1 cellular context compared by ENCODE assay signal in the genomic region with DNA sequence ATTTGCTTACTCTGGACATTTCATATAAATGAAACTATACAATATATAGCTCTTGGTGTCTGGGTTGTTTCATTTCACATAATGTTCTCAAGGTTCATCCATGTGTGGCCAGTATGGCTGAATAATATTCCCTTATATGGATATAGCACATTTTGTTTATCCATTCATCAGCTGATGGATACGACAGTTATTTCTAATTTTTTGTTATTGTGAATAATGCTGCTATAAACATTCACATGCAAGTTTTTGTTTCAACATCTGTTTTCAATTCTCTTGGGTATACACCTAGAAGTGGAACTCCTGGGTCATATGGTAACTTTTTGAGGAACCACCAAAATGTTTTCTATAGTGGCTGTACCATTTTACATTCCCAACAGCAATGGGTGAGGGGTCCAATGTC.
A peak's percentile ranks its signal among the peaks of the same experiment; 100 is the strongest.
TF ChIP-seq lines count a peak whose summit lies in the region.

No MANE protein-coding gene starts in this region.

TF ChIP-seq in GM12878, 131 proteins besides CTCF, POLR2A, EP300 and RAD21 (continued from another document):
- TF ChIP-seq, protein P1, sequence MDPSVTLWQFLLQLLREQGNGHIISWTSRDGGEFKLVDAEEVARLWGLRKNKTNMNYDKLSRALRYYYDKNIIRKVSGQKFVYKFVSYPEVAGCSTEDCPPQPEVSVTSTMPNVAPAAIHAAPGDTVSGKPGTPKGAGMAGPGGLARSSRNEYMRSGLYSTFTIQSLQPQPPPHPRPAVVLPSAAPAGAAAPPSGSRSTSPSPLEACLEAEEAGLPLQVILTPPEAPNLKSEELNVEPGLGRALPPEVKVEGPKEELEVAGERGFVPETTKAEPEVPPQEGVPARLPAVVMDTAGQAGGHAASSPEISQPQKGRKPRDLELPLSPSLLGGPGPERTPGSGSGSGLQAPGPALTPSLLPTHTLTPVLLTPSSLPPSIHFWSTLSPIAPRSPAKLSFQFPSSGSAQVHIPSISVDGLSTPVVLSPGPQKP (IDR thresholded peaks at IDR 0.05; ENCODE audit: low read depth, low read length) = no peak
- TF ChIP-seq NR2C1 (IDR thresholded peaks at IDR 0.05) (no peak), HDAC6 (IDR thresholded peaks at IDR 0.05; ENCODE audit: unreplicated experiment) (no peak), NFIC (IDR thresholded peaks at IDR 0.05; ENCODE audit: low read depth, low read length) (no peak), ATF7 (IDR thresholded peaks at IDR 0.05; ENCODE audit: low read depth) (no peak), FOXM1 (IDR thresholded peaks at IDR 0.05; ENCODE audit: low read depth, low read length) (no peak), SIX5 (IDR thresholded peaks at IDR 0.05; ENCODE audit: low read depth, low read length, severe bottlenecking) (no peak), TAF1 (IDR thresholded peaks at IDR 0.05; ENCODE audit: borderline replicate concordance, low read depth, low read length) (no peak), KDM1A (IDR thresholded peaks at IDR 0.05; ENCODE audit: borderline replicate concordance) (no peak), POLR2AphosphoS5 (IDR thresholded peaks at IDR 0.05; ENCODE audit: low read length) (no peak), CHD1 (IDR thresholded peaks at IDR 0.05; ENCODE audit: low read depth, low read length) (no peak), SRF (IDR thresholded peaks at IDR 0.05; ENCODE audit: low read depth in 2 of 2, low read length in 2 of 2) (0 out of 4 replicates have a peak, but pooled peaks of 1 of the 2 experiments have one; percentile 48)
- TF ChIP-seq, protein P2, sequence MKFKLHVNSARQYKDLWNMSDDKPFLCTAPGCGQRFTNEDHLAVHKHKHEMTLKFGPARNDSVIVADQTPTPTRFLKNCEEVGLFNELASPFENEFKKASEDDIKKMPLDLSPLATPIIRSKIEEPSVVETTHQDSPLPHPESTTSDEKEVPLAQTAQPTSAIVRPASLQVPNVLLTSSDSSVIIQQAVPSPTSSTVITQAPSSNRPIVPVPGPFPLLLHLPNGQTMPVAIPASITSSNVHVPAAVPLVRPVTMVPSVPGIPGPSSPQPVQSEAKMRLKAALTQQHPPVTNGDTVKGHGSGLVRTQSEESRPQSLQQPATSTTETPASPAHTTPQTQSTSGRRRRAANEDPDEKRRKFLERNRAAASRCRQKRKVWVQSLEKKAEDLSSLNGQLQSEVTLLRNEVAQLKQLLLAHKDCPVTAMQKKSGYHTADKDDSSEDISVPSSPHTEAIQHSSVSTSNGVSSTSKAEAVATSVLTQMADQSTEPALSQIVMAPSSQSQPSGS (IDR thresholded peaks at IDR 0.05; ENCODE audit: low read length) = no peak
- TF ChIP-seq, protein P3, sequence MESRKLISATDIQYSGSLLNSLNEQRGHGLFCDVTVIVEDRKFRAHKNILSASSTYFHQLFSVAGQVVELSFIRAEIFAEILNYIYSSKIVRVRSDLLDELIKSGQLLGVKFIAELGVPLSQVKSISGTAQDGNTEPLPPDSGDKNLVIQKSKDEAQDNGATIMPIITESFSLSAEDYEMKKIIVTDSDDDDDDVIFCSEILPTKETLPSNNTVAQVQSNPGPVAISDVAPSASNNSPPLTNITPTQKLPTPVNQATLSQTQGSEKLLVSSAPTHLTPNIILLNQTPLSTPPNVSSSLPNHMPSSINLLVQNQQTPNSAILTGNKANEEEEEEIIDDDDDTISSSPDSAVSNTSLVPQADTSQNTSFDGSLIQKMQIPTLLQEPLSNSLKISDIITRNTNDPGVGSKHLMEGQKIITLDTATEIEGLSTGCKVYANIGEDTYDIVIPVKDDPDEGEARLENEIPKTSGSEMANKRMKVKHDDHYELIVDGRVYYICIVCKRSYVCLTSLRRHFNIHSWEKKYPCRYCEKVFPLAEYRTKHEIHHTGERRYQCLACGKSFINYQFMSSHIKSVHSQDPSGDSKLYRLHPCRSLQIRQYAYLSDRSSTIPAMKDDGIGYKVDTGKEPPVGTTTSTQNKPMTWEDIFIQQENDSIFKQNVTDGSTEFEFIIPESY (IDR thresholded peaks at IDR 0.05) = no peak
